Comparison of ENCODE assay signal across 1 cellular context in the genomic region with DNA sequence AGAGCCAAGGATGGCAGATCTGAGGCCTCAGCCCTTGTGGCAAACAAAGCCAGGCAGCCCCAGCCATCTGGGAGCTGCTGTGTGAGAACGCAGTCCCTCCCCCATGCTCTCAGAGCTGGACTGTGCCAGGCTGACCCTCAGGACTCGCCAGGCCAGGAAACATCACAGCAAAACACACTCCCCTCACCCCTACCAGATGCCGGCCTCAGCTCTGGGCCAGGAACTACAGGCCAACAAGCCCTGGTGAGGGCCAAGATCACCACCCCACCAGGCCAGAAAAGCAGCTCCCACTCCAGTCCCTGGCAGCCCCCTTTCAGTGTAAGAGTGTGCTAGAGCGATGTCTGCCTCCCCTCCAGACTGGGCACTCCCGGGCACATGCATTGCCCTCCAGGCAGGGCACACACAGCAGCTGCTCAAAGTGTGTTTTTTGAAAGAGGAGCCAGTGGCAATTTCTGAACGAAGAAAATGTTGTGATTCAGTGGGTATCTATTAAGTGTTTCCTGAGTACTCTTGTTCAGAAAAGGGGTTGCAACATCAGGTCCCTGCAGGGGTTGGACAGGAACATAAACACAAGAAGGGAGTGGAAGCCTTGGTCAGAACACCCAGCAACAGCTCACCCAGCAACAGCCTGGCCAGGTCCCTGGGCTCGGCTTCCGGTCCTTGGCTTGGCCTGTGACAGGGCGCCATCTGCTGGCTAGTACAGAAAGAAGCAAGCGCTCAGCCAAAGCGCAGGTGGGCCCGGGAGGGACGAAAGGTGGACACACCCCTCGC.
TF ChIP-seq lines count a peak whose summit lies in the region.

No MANE protein-coding gene starts in this region.

TF ChIP-seq in K562, 482 proteins besides CTCF, POLR2A, EP300 and RAD21 (continued from another document and continues in another):
- TF ChIP-seq, protein P1, sequence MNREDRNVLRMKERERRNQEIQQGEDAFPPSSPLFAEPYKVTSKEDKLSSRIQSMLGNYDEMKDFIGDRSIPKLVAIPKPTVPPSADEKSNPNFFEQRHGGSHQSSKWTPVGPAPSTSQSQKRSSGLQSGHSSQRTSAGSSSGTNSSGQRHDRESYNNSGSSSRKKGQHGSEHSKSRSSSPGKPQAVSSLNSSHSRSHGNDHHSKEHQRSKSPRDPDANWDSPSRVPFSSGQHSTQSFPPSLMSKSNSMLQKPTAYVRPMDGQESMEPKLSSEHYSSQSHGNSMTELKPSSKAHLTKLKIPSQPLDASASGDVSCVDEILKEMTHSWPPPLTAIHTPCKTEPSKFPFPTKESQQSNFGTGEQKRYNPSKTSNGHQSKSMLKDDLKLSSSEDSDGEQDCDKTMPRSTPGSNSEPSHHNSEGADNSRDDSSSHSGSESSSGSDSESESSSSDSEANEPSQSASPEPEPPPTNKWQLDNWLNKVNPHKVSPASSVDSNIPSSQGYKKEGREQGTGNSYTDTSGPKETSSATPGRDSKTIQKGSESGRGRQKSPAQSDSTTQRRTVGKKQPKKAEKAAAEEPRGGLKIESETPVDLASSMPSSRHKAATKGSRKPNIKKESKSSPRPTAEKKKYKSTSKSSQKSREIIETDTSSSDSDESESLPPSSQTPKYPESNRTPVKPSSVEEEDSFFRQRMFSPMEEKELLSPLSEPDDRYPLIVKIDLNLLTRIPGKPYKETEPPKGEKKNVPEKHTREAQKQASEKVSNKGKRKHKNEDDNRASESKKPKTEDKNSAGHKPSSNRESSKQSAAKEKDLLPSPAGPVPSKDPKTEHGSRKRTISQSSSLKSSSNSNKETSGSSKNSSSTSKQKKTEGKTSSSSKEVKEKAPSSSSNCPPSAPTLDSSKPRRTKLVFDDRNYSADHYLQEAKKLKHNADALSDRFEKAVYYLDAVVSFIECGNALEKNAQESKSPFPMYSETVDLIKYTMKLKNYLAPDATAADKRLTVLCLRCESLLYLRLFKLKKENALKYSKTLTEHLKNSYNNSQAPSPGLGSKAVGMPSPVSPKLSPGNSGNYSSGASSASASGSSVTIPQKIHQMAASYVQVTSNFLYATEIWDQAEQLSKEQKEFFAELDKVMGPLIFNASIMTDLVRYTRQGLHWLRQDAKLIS (CRISPR knock-in tag; IDR thresholded peaks at IDR 0.05), result no peak
- TF ChIP-seq TEAD1 (CRISPR knock-in tag; IDR thresholded peaks at IDR 0.05) (peak in 1 of 2 experiments; percentile 48; a peak in 1 of 4 replicates), THRAP3 (IDR thresholded peaks at IDR 0.05; ENCODE audit: borderline replicate concordance) (no peak), MTF1 (CRISPR knock-in tag; IDR thresholded peaks at IDR 0.05; ENCODE audit: borderline replicate concordance) (no peak), ZFPM2 (CRISPR knock-in tag; IDR thresholded peaks at IDR 0.05) (no peak), NR4A1 (CRISPR knock-in tag; IDR thresholded peaks at IDR 0.05) (no peak), NR4A1 (tag; IDR thresholded peaks at IDR 0.05) (no peak), EZH2 (IDR thresholded peaks at IDR 0.05; ENCODE audit: borderline replicate concordance, low read depth, low read length) (no peak), ZNF239 (CRISPR knock-in tag; IDR thresholded peaks at IDR 0.05) (no peak), RFX7 (CRISPR knock-in tag; IDR thresholded peaks at IDR 0.05) (no peak), GATAD2A (IDR thresholded peaks at IDR 0.05) (no peak)
- TF ChIP-seq, protein P2, sequence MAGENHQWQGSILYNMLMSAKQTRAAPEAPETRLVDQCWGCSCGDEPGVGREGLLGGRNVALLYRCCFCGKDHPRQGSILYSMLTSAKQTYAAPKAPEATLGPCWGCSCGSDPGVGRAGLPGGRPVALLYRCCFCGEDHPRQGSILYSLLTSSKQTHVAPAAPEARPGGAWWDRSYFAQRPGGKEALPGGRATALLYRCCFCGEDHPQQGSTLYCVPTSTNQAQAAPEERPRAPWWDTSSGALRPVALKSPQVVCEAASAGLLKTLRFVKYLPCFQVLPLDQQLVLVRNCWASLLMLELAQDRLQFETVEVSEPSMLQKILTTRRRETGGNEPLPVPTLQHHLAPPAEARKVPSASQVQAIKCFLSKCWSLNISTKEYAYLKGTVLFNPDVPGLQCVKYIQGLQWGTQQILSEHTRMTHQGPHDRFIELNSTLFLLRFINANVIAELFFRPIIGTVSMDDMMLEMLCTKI (IDR thresholded peaks at IDR 0.05; ENCODE audit: partially characterized antibody), result no peak
- TF ChIP-seq, protein P3, sequence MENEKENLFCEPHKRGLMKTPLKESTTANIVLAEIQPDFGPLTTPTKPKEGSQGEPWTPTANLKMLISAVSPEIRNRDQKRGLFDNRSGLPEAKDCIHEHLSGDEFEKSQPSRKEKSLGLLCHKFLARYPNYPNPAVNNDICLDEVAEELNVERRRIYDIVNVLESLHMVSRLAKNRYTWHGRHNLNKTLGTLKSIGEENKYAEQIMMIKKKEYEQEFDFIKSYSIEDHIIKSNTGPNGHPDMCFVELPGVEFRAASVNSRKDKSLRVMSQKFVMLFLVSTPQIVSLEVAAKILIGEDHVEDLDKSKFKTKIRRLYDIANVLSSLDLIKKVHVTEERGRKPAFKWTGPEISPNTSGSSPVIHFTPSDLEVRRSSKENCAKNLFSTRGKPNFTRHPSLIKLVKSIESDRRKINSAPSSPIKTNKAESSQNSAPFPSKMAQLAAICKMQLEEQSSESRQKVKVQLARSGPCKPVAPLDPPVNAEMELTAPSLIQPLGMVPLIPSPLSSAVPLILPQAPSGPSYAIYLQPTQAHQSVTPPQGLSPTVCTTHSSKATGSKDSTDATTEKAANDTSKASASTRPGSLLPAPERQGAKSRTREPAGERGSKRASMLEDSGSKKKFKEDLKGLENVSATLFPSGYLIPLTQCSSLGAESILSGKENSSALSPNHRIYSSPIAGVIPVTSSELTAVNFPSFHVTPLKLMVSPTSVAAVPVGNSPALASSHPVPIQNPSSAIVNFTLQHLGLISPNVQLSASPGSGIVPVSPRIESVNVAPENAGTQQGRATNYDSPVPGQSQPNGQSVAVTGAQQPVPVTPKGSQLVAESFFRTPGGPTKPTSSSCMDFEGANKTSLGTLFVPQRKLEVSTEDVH (IDR thresholded peaks at IDR 0.05; ENCODE audit: low read depth, partially characterized antibody), result peak; percentile 39
- TF ChIP-seq, protein P4, sequence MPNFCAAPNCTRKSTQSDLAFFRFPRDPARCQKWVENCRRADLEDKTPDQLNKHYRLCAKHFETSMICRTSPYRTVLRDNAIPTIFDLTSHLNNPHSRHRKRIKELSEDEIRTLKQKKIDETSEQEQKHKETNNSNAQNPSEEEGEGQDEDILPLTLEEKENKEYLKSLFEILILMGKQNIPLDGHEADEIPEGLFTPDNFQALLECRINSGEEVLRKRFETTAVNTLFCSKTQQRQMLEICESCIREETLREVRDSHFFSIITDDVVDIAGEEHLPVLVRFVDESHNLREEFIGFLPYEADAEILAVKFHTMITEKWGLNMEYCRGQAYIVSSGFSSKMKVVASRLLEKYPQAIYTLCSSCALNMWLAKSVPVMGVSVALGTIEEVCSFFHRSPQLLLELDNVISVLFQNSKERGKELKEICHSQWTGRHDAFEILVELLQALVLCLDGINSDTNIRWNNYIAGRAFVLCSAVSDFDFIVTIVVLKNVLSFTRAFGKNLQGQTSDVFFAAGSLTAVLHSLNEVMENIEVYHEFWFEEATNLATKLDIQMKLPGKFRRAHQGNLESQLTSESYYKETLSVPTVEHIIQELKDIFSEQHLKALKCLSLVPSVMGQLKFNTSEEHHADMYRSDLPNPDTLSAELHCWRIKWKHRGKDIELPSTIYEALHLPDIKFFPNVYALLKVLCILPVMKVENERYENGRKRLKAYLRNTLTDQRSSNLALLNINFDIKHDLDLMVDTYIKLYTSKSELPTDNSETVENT (CRISPR knock-in tag; IDR thresholded peaks at IDR 0.05), result no peak
- TF ChIP-seq, protein P5, sequence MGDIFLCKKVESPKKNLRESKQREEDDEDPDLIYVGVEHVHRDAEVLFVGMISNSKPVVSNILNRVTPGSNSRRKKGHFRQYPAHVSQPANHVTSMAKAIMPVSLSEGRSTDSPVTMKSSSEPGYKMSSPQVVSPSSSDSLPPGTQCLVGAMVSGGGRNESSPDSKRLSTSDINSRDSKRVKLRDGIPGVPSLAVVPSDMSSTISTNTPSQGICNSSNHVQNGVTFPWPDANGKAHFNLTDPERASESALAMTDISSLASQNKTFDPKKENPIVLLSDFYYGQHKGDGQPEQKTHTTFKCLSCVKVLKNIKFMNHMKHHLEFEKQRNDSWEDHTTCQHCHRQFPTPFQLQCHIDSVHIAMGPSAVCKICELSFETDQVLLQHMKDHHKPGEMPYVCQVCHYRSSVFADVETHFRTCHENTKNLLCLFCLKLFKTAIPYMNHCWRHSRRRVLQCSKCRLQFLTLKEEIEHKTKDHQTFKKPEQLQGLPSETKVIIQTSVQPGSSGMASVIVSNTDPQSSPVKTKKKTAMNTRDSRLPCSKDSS (IDR thresholded peaks at IDR 0.05; ENCODE audit: low read depth, partially characterized antibody), result no peak
- TF ChIP-seq, protein P6, sequence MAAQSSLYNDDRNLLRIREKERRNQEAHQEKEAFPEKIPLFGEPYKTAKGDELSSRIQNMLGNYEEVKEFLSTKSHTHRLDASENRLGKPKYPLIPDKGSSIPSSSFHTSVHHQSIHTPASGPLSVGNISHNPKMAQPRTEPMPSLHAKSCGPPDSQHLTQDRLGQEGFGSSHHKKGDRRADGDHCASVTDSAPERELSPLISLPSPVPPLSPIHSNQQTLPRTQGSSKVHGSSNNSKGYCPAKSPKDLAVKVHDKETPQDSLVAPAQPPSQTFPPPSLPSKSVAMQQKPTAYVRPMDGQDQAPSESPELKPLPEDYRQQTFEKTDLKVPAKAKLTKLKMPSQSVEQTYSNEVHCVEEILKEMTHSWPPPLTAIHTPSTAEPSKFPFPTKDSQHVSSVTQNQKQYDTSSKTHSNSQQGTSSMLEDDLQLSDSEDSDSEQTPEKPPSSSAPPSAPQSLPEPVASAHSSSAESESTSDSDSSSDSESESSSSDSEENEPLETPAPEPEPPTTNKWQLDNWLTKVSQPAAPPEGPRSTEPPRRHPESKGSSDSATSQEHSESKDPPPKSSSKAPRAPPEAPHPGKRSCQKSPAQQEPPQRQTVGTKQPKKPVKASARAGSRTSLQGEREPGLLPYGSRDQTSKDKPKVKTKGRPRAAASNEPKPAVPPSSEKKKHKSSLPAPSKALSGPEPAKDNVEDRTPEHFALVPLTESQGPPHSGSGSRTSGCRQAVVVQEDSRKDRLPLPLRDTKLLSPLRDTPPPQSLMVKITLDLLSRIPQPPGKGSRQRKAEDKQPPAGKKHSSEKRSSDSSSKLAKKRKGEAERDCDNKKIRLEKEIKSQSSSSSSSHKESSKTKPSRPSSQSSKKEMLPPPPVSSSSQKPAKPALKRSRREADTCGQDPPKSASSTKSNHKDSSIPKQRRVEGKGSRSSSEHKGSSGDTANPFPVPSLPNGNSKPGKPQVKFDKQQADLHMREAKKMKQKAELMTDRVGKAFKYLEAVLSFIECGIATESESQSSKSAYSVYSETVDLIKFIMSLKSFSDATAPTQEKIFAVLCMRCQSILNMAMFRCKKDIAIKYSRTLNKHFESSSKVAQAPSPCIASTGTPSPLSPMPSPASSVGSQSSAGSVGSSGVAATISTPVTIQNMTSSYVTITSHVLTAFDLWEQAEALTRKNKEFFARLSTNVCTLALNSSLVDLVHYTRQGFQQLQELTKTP (IDR thresholded peaks at IDR 0.05; ENCODE audit: low read depth in 1 of 2, partially characterized antibody in 2 of 2), result no peak
- TF ChIP-seq, protein P7, sequence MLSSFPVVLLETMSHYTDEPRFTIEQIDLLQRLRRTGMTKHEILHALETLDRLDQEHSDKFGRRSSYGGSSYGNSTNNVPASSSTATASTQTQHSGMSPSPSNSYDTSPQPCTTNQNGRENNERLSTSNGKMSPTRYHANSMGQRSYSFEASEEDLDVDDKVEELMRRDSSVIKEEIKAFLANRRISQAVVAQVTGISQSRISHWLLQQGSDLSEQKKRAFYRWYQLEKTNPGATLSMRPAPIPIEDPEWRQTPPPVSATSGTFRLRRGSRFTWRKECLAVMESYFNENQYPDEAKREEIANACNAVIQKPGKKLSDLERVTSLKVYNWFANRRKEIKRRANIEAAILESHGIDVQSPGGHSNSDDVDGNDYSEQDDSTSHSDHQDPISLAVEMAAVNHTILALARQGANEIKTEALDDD (IDR thresholded peaks at IDR 0.05), result no peak
- TF ChIP-seq, protein P8, sequence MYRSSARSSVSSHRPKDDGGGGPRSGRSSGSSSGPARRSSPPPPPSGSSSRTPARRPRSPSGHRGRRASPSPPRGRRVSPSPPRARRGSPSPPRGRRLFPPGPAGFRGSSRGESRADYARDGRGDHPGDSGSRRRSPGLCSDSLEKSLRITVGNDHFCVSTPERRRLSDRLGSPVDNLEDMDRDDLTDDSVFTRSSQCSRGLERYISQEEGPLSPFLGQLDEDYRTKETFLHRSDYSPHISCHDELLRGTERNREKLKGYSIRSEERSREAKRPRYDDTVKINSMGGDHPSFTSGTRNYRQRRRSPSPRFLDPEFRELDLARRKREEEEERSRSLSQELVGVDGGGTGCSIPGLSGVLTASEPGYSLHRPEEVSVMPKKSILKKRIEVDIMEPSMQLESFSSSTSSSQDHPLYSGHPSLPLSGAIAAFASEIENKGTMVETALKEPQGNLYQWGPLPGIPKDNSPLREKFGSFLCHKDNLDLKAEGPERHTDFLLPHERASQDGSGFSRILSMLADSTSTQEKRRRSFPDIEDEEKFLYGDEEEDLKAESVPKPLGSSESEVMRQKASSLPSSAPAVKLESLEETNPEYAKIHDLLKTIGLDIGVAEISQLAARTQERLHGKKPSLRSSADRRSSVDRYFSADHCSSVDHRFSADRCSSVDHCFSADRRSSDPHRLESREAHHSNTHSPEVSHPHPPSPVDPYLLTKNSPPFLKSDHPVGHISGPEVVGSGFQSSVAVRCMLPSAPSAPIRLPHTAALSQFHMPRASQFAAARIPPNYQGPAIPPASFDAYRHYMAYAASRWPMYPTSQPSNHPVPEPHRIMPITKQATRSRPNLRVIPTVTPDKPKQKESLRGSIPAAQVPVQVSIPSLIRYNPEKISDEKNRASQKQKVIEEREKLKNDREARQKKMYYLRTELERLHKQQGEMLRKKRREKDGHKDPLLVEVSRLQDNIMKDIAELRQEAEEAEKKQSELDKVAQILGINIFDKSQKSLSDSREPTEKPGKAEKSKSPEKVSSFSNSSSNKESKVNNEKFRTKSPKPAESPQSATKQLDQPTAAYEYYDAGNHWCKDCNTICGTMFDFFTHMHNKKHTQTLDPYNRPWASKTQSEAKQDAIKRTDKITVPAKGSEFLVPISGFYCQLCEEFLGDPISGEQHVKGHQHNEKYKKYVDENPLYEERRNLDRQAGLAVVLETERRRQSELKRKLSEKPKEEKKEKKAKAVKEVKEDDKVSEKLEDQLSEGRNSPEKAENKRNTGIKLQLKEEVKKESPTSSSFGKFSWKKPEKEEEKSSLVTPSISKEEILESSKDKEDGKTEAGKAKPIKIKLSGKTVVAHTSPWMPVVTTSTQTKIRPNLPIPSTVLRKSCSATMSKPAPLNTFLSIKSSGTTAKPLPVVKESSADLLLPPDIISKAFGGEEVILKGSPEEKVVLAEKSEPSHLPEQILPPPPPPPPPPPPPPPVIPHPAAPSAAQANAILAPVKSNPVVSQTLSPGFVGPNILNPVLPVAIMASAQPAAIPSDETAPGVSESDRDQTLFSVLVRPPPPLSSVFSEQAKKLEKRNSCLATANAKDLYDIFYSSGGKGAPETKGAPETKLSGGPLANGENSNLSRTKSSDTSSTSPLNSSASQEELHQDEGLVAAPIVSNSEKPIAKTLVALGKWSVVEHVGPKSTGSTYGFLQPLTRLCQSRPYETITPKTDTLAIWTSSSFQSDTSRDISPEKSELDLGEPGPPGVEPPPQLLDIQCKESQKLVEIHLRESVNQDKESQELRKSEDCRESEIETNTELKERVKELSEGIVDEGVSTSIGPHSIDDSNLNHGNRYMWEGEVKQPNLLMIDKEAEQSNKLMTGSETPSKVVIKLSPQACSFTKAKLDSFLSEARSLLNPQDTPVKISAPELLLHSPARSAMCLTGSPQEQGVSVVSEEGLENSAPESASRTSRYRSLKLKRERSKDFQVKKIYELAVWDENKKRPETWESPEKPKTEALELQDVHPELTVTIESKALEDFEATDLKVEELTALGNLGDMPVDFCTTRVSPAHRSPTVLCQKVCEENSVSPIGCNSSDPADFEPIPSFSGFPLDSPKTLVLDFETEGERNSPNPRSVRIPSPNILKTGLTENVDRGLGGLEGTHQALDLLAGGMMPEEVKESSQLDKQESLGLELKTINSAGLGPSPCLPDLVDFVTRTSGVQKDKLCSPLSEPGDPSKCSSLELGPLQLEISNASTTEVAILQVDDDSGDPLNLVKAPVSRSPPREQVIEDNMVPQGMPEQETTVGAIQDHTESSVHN (IDR thresholded peaks at IDR 0.05; ENCODE audit: borderline replicate concordance in 1 of 2, low read depth in 1 of 2), result no peak
